26 cellular contexts compared by ENCODE assay signal in the genomic region with DNA sequence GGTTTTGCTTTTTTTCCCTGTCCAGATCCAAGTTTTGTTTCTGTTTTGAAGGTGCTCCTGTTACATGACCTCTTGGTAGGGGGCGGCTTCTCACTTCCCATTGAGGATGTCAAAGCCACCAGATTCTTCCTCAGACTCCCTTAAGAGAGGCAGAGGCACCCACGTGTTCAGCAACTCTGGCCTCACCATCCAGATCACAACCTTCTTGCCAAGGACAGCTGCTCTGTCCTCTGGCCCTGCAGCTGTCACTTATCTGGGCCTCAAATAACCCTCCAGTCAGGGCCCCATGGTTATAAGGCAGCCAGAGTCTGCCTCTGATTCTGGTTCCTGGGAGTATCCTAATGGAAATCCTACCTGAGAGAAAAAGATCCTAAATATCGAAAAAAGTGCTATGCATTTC.
DNase-seq lines count a peak whose midpoint lies in the region; ATAC-seq and FAIRE-seq lines count a peak whose summit lies in the region.
"Had no signal": no experiment of that assay in that cellular context is flagged by ENCODE, and none has a peak within 500 bp of the region (broad histone marks: within the 10 kb centered on the region; RNA-seq: fewer than 3 reads in every experiment).

No MANE protein-coding gene starts in this region.

- no peaks in the 10 kb centered on the region for H3K27me3 Mint-ChIP-seq in dendritic cell treated with granulocyte-macrophage colony-stimulating factor and Interleukin-4, amounts not matched to agents 40 ng/mL and 50 ng/mL, for 4 days
- H3K27me3 Mint-ChIP-seq: activated CD4-positive, alpha-beta memory T cell treated with anti-CD3 and anti-CD28 coated beads for 36 hours; natural killer cell treated with Interleukin-12 subunit alpha and Interleukin-12 subunit beta and Interleukin-15 and Interleukin-18, amount 100 ng/mL, for 72 hours had no signal

- no peak overlapping the region for H3K4me3 Mint-ChIP-seq in dendritic cell treated with granulocyte-macrophage colony-stimulating factor and Interleukin-4, amounts not matched to agents 40 ng/mL and 50 ng/mL, for 4 days
- H3K4me3 Mint-ChIP-seq: activated CD4-positive, alpha-beta memory T cell treated with anti-CD3 and anti-CD28 coated beads for 36 hours; GM23338; mesothelial cell of epicardium; natural killer cell treated with Interleukin-12 subunit alpha and Interleukin-12 subunit beta and Interleukin-15 and Interleukin-18, amount 100 ng/mL, for 72 hours had no signal

- H3K27ac Mint-ChIP-seq in dendritic cell treated with granulocyte-macrophage colony-stimulating factor and Interleukin-4, amounts not matched to agents 40 ng/mL and 50 ng/mL, for 4 days, result peak overlapping the region; percentile 25
- H3K27ac Mint-ChIP-seq: activated CD4-positive, alpha-beta memory T cell treated with anti-CD3 and anti-CD28 coated beads for 36 hours; GM23338; mesothelial cell of epicardium had no signal

- no peaks in the 10 kb centered on the region for H3K36me3 Mint-ChIP-seq in dendritic cell treated with granulocyte-macrophage colony-stimulating factor and Interleukin-4, amounts not matched to agents 40 ng/mL and 50 ng/mL, for 4 days (ENCODE audit: low read depth)
- H3K36me3 Mint-ChIP-seq: activated CD4-positive, alpha-beta memory T cell treated with anti-CD3 and anti-CD28 coated beads for 36 hours; mesothelial cell of epicardium; natural killer cell treated with Interleukin-12 subunit alpha and Interleukin-12 subunit beta and Interleukin-15 and Interleukin-18, amount 100 ng/mL, for 72 hours had no signal

- peak overlapping the region in 1 of 3 donors; percentile 14 for H3K4me3 ChIP-seq in skeletal muscle tissue (ENCODE audit: low read length in 3 of 3)
- H3K4me3 ChIP-seq: GM23338, K562, pancreas, sigmoid colon, transverse colon had no signal

- no peaks in the 10 kb centered on the region for H3K27me3 ChIP-seq in skeletal muscle tissue (ENCODE audit: control insufficient read depth in 3 of 3, insufficient read depth in 3 of 3, low read length in 3 of 3)
- H3K27me3 ChIP-seq: pancreas, sigmoid colon, transverse colon had no signal

- peak; percentile 77 for ATAC-seq in left lobe of liver
- ATAC-seq in GM21619 (IDR thresholded peaks at IDR 0.05; ENCODE audit: unreplicated experiment), result no peak
- ATAC-seq: GM23338; K562; left colon; natural killer cell treated with Interleukin-12 subunit alpha and Interleukin-12 subunit beta and Interleukin-15 and Interleukin-18, amount 100 ng/mL, for 72 hours; pancreas had no signal

- intact Hi-C loops in dendritic cell treated with granulocyte-macrophage colony-stimulating factor and Interleukin-4, amounts not matched to agents 40 ng/mL and 50 ng/mL, for 4 days (cut with micrococcal nuclease), result no loop called here

- H3K36me3 ChIP-seq in skeletal muscle tissue (ENCODE audit: control insufficient read depth in 3 of 3, insufficient read depth in 3 of 3, low read length in 3 of 3), result no peaks in the 10 kb centered on the region
- H3K36me3 ChIP-seq: pancreas, sigmoid colon, transverse colon had no signal

- FAIRE-seq in frontal cortex (lab: Jason Lieb, UNC), result no peak
- FAIRE-seq: K562, pancreas had no signal

- peak; percentile 25 for DNase-seq in NCI-H146 (lab: John Stamatoyannopoulos, UW)
- no peak for DNase-seq in NCI-H146 treated with DMSO at 0.1 percent for 48 hours (lab: John Stamatoyannopoulos, UW; ENCODE audit: unreplicated experiment)
- DNase-seq in left lobe of liver (ENCODE audit: low spot score), result peak; percentile 48
- no peak for DNase-seq in central memory CD4-positive, alpha-beta T cell
- DNase-seq in frontal cortex (ENCODE audit: low spot score in 2 of 2), result no peak
- DNase-seq: activated CD4-positive, alpha-beta memory T cell treated with anti-CD3 and anti-CD28 coated beads for 36 hours; activated CD8-positive, alpha-beta memory T cell treated with anti-CD3 and anti-CD28 coated beads, Interleukin-2, amount 50 U/mL, for 48 hours; GDM1; left colon; MM.1S; NCI-H187; NCI-H69; pancreas; sigmoid colon; stimulated activated CD8-positive, alpha-beta memory T cell treated with anti-CD3 and anti-CD28 coated beads, Interleukin-4, amount 100 ng/mL, for 48 hours; SW 1271; T1000; transverse colon had no signal

- peaks cover 6 to 34% (median 22%) of the 10 kb centered on the region in 3 donors for H3K4me1 ChIP-seq in skeletal muscle tissue (ENCODE audit: control insufficient read depth in 3 of 3, insufficient read depth in 3 of 3, low read length in 3 of 3)
- H3K4me1 ChIP-seq: pancreas, transverse colon had no signal

- no peaks in the 10 kb centered on the region for H3K9me3 ChIP-seq in skeletal muscle tissue (ENCODE audit: control insufficient read depth in 3 of 3, low read length in 3 of 3)
- H3K9me3 ChIP-seq: pancreas, sigmoid colon, transverse colon had no signal

- H3K4me1 Mint-ChIP-seq in dendritic cell treated with granulocyte-macrophage colony-stimulating factor and Interleukin-4, amounts not matched to agents 40 ng/mL and 50 ng/mL, for 4 days (ENCODE audit: low read depth), result peaks cover 54% of the 10 kb centered on the region

- H3K27ac ChIP-seq in skeletal muscle tissue (ENCODE audit: low read depth, low read length), result peak overlapping the region; percentile 21
- H3K27ac ChIP-seq: pancreas, RWPE1, sigmoid colon, transverse colon had no signal

- H3K9me3 Mint-ChIP-seq in dendritic cell treated with granulocyte-macrophage colony-stimulating factor and Interleukin-4, amounts not matched to agents 40 ng/mL and 50 ng/mL, for 4 days, result no peaks in the 10 kb centered on the region
- H3K9me3 Mint-ChIP-seq: activated CD4-positive, alpha-beta memory T cell treated with anti-CD3 and anti-CD28 coated beads for 36 hours; GM23338; mesothelial cell of epicardium; natural killer cell treated with Interleukin-12 subunit alpha and Interleukin-12 subunit beta and Interleukin-15 and Interleukin-18, amount 100 ng/mL, for 72 hours had no signal

- no peak overlapping the region for H3K9ac ChIP-seq in skeletal muscle tissue (ENCODE audit: low read depth in 1 of 3, low read length in 3 of 3)

Comparison
In these comparisons a context has a peak if more than half of its experiments do, and no peak if none do; other contexts are left out.
1. DNase-seq: peak in NCI-H146 (single experiment) and left lobe of liver (single experiment); none in NCI-H146 treated with DMSO at 0.1 percent for 48 hours (single experiment), central memory CD4-positive, alpha-beta T cell (single experiment) and frontal cortex (0 of 2).